ENCODE assay signal across 8 cellular contexts in the genomic region with DNA sequence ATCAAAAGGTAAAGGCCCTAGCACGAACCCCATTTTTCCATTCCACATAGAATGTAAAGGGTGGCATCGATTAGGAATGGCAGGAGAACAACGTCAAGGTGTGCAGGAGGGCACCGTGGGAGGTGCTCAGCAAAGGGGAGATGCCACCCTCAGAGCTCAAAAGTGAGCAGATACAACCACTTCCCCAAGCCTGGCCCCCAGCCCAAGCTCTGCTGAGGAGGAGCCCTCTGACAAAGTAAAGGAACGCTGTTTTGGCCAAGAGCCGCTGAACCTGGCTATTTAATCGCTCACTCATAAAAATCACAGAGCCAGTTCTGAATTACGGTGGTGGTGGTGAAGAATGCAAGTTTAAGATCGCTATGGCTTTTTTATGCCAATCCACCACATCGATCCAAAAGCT. TPM values are rescaled to one million over a fixed set of nuclear protein-coding genes. Genes with fewer than 3 reads are reported as not detected.
DNase-seq lines count a peak whose midpoint lies in the region; ATAC-seq lines count a peak whose summit lies in the region.

No MANE protein-coding gene starts in this region.

- H3K4me1 Mint-ChIP-seq in activated T-helper 17 cell treated with anti-CD3 and anti-CD28 coated beads, Interleukin-2, amount 50 U/mL, for 72 hours, result peaks cover 25% of the 10 kb centered on the region

- H3K27me3 ChIP-seq in iPS-20b (ENCODE audit: insufficient read depth, low read length), result peaks cover 29% of the 10 kb centered on the region

- no peak for ATAC-seq in activated T-helper 17 cell treated with anti-CD3 and anti-CD28 coated beads, Interleukin-2, amount 50 U/mL, for 72 hours (replicated peaks)
- ATAC-seq in HG03095 (IDR thresholded peaks at IDR 0.05; ENCODE audit: unreplicated experiment), result no peak

- DNase-seq in SHP77 treated with DMSO at 0.1 percent for 48 hours (lab: John Stamatoyannopoulos, UW), result peak; percentile 7
- DNase-seq in SHP77 (lab: John Stamatoyannopoulos, UW), result no peak
- DNase-seq in substantia nigra (lab: John Stamatoyannopoulos, UW), result peak in 2 of 49 donors; percentile 14 to 52
- DNase-seq in cerebellar cortex (ENCODE audit: low spot score), result no peak
- no peak for DNase-seq in NCI-H446 treated with DMSO at 0.1 percent for 48 hours (lab: John Stamatoyannopoulos, UW)

- H3K36me3 Mint-ChIP-seq in activated T-helper 17 cell treated with anti-CD3 and anti-CD28 coated beads, Interleukin-2, amount 50 U/mL, for 72 hours (ENCODE audit: low read depth), result no peaks in the 10 kb centered on the region

- no peak overlapping the region for H3K27ac ChIP-seq in iPS-20b (ENCODE audit: low read length)
- peak overlapping the region; percentile 45 for H3K27ac ChIP-seq in substantia nigra (ENCODE audit: low read depth, low read length, poor library complexity, severe bottlenecking)

- peak overlapping the region; percentile 81; the same call in 1 of the 2 replicates for H3K9ac ChIP-seq in iPS-20b (ENCODE audit: low read depth, low read length)

- H3K36me3 ChIP-seq in iPS-20b (ENCODE audit: insufficient read depth, low read depth, low read length), result no peaks in the 10 kb centered on the region

- H3K9me3 ChIP-seq in iPS-20b (ENCODE audit: insufficient read depth, low read depth, low read length), result no peaks in the 10 kb centered on the region

- peak overlapping the region; percentile 89 for H3K4me3 Mint-ChIP-seq in activated T-helper 17 cell treated with anti-CD3 and anti-CD28 coated beads, Interleukin-2, amount 50 U/mL, for 72 hours

- H3K27me3 Mint-ChIP-seq in activated T-helper 17 cell treated with anti-CD3 and anti-CD28 coated beads, Interleukin-2, amount 50 U/mL, for 72 hours, result no peaks in the 10 kb centered on the region

- peak overlapping the region; percentile 95 for H3K27ac Mint-ChIP-seq in activated T-helper 17 cell treated with anti-CD3 and anti-CD28 coated beads, Interleukin-2, amount 50 U/mL, for 72 hours

- H3K4me1 ChIP-seq in iPS-20b (ENCODE audit: insufficient read depth, low read length), result peaks cover 8% of the 10 kb centered on the region; the same call in 1 of the 2 replicates

- H3K9me3 Mint-ChIP-seq in activated T-helper 17 cell treated with anti-CD3 and anti-CD28 coated beads, Interleukin-2, amount 50 U/mL, for 72 hours, result no peaks in the 10 kb centered on the region

- peak overlapping the region; percentile 89 for H3K4me3 ChIP-seq in iPS-20b (ENCODE audit: low read length)

RNA-seq across cellular contexts. Expression of gene GNB5, which starts 12.4 kb away (rescaled TPM):
- total RNA-seq in activated T-helper 17 cell treated with anti-CD3 and anti-CD28 coated beads, Interleukin-2, amount 50 U/mL, for 72 hours, result 10 to 100 TPM; 19.5 to 21.9 TPM
